ENCODE assay signal across 27 cellular contexts in genomic region chr6:156961282-156961892, GRCh38.
"Had no signal": no experiment of that assay in that cellular context is flagged by ENCODE, and none has a peak within 500 bp of the region (broad histone marks: within the 10 kb centered on the region; RNA-seq: fewer than 3 reads in every experiment).

No MANE protein-coding gene starts in this region.

- H3K27me3 Mint-ChIP-seq: naive thymus-derived CD8-positive, alpha-beta T cell; stimulated activated naive CD8-positive, alpha-beta T cell treated with anti-CD3 and anti-CD28 coated beads, Interleukin-15, Interleukin-2, amounts not matched to agents 100 ng/mL and 50 ng/mL, for 24 hours; type B pancreatic cell had no signal

- FAIRE-seq: keratinocyte, pancreas, small intestine had no signal

- H3K27ac ChIP-seq: left lung, lower lobe of right lung, pancreas, prostate gland, sigmoid colon, spleen, suprapubic skin, thoracic aorta, tibial artery, uterus had no signal

- H3K36me3 ChIP-seq: left lung, lower lobe of right lung, pancreas, prostate gland, sigmoid colon, suprapubic skin, thoracic aorta, tibial artery, uterus had no signal

- H3K27ac Mint-ChIP-seq: nephron; stimulated activated effector memory CD8-positive, alpha-beta T cell treated with anti-CD3 and anti-CD28 coated beads, Interleukin-12 subunit alpha, Interleukin-12 subunit beta, amount 100 ng/mL, for 72 hours; stimulated activated naive CD8-positive, alpha-beta T cell treated with anti-CD3 and anti-CD28 coated beads, Interleukin-15, Interleukin-2, amounts not matched to agents 100 ng/mL and 50 ng/mL, for 24 hours; type B pancreatic cell had no signal

- H3K36me3 Mint-ChIP-seq: stimulated activated effector memory CD8-positive, alpha-beta T cell treated with anti-CD3 and anti-CD28 coated beads, Interleukin-12 subunit alpha, Interleukin-12 subunit beta, amount 100 ng/mL, for 72 hours had no signal

- DNase-seq: kidney glomerular epithelial cell; left cardiac atrium; left lung; lower lobe of right lung; mammary epithelial cell; mesenchymal stem cell; naive thymus-derived CD8-positive, alpha-beta T cell; nucleus accumbens; pancreas; retina; sigmoid colon; small intestine; spleen; stimulated activated CD4-positive, alpha-beta T cell treated with anti-CD3 and anti-CD28 coated beads, Interleukin-4, amount 100 ng/mL, for 24 hours; stimulated activated naive CD4-positive, alpha-beta T cell; tibial artery; uterus had no signal

- H3K9me3 Mint-ChIP-seq: naive thymus-derived CD8-positive, alpha-beta T cell; nephron; stimulated activated effector memory CD8-positive, alpha-beta T cell treated with anti-CD3 and anti-CD28 coated beads, Interleukin-12 subunit alpha, Interleukin-12 subunit beta, amount 100 ng/mL, for 72 hours; stimulated activated naive CD8-positive, alpha-beta T cell treated with anti-CD3 and anti-CD28 coated beads, Interleukin-15, Interleukin-2, amounts not matched to agents 100 ng/mL and 50 ng/mL, for 24 hours; type B pancreatic cell had no signal

- ATAC-seq: left cardiac atrium; left lung; naive thymus-derived CD8-positive, alpha-beta T cell; pancreas; right cardiac atrium had no signal

- H3K27me3 ChIP-seq: left lung, pancreas, sigmoid colon, spleen, suprapubic skin, tibial artery, uterus had no signal

- H3K4me3 ChIP-seq: left lung, lower lobe of right lung, pancreas, prostate gland, sigmoid colon, spleen, suprapubic skin, thoracic aorta, tibial artery, uterus had no signal

- H3K4me3 Mint-ChIP-seq: naive thymus-derived CD8-positive, alpha-beta T cell; nephron; neural crest cell; stimulated activated effector memory CD8-positive, alpha-beta T cell treated with anti-CD3 and anti-CD28 coated beads, Interleukin-12 subunit alpha, Interleukin-12 subunit beta, amount 100 ng/mL, for 72 hours; stimulated activated naive CD8-positive, alpha-beta T cell treated with anti-CD3 and anti-CD28 coated beads, Interleukin-15, Interleukin-2, amounts not matched to agents 100 ng/mL and 50 ng/mL, for 24 hours; type B pancreatic cell had no signal

- H3K9me3 ChIP-seq: left lung, lower lobe of right lung, pancreas, prostate gland, sigmoid colon, spleen, suprapubic skin, thoracic aorta, tibial artery, uterus had no signal
